In genomic region chr12:89225808-89226368, GRCh38 we compare ENCODE assay signal across 8 cellular contexts.
DNase-seq lines count a peak whose midpoint lies in the region; ATAC-seq and TF ChIP-seq lines count a peak whose summit lies in the region.

No MANE protein-coding gene starts in this region.

- H3K36me3 Mint-ChIP-seq in activated CD4-positive, alpha-beta T cell treated with anti-CD3 and anti-CD28 coated beads for 36 hours (ENCODE audit: low read depth): peaks cover 9% of the 10 kb centered on the region
- H3K36me3 Mint-ChIP-seq in activated CD8-positive, alpha-beta T cell treated with anti-CD3 and anti-CD28 coated beads for 36 hours (ENCODE audit: low read depth): no peaks in the 10 kb centered on the region

- intact Hi-C loops in activated CD4-positive, alpha-beta T cell treated with anti-CD3 and anti-CD28 coated beads for 36 hours (cut with DNase I, micrococcal nuclease): loop anchor here (1.0 to 5.0 kb wide), 15 partner anchors 18 to 989 kb away; partner anchors contain the start of genes DUSP6 (in 2 of the 2), GALNT4 (in 1 of the 2) and POC1B (in 1 of the 2)
- intact Hi-C loops in activated CD8-positive, alpha-beta T cell treated with anti-CD3 and anti-CD28 coated beads for 36 hours (cut with micrococcal nuclease): loop anchor here (5.0 to 10.0 kb wide), 2 partner anchors 121 to 239 kb away; no protein-coding TSS in a partner anchor
- intact Hi-C loops in left ventricle myocardium superior (cut with micrococcal nuclease): no loop called here

- peak; percentile 80 for ATAC-seq in activated CD4-positive, alpha-beta T cell treated with anti-CD3 and anti-CD28 coated beads for 36 hours
- ATAC-seq in HG03432 (IDR thresholded peaks at IDR 0.05; ENCODE audit: unreplicated experiment): peak; percentile 62
- peak; percentile 64 for ATAC-seq in activated CD8-positive, alpha-beta T cell treated with anti-CD3 and anti-CD28 coated beads for 36 hours
- ATAC-seq in left ventricle myocardium superior: peak; percentile 97
- ATAC-seq in HG03439 (IDR thresholded peaks at IDR 0.05; ENCODE audit: unreplicated experiment): no peak

- TF ChIP-seq CTCF in activated CD8-positive, alpha-beta T cell treated with anti-CD3 and anti-CD28 coated beads for 36 hours (IDR thresholded peaks at IDR 0.05): no peak

- CTCF ChIA-PET in activated CD4-positive, alpha-beta T cell treated with anti-CD3 and anti-CD28 coated beads for 36 hours (lab: Charles Lee): interaction anchor here (0.6 to 1.9 kb wide), 18 partner anchors 10 to 236 kb away, joined by 3 to 6 read pairs (median 4); partner anchors contain the start of gene DUSP6
- CTCF ChIA-PET in activated CD8-positive, alpha-beta T cell treated with anti-CD3 and anti-CD28 coated beads for 36 hours (lab: Charles Lee): interaction anchor here (0.7 to 3.5 kb wide), 3 partner anchors 19 to 127 kb away, joined by 3 to 17 read pairs (median 4); no protein-coding TSS in a partner anchor

- no peaks in the 10 kb centered on the region for H3K27me3 Mint-ChIP-seq in activated CD4-positive, alpha-beta T cell treated with anti-CD3 and anti-CD28 coated beads for 36 hours
- H3K27me3 Mint-ChIP-seq in activated CD8-positive, alpha-beta T cell treated with anti-CD3 and anti-CD28 coated beads for 36 hours: peaks cover 2% of the 10 kb centered on the region

- DNase-seq in activated CD4-positive, alpha-beta T cell treated with anti-CD3 and anti-CD28 coated beads for 36 hours: peak; percentile 71
- DNase-seq in activated CD4-positive, alpha-beta T cell treated with anti-CD3 and anti-CD28 coated beads, Interleukin-2, amount 50 U/mL, for 1 hour: no peak
- DNase-seq in activated CD8-positive, alpha-beta T cell treated with anti-CD3 and anti-CD28 coated beads for 36 hours: peak; percentile 44
- DNase-seq in left ventricle myocardium superior: no peak
- DNase-seq in stimulated activated CD8-positive, alpha-beta memory T cell treated with anti-CD3 and anti-CD28 coated beads, Interleukin-4, amount 100 ng/mL, for 48 hours: peak; percentile 45
- no peak for DNase-seq in central memory CD4-positive, alpha-beta T cell

- H3K9me3 Mint-ChIP-seq in activated CD4-positive, alpha-beta T cell treated with anti-CD3 and anti-CD28 coated beads for 36 hours (ENCODE audit: low read depth): peaks cover 1% of the 10 kb centered on the region
- no peaks in the 10 kb centered on the region for H3K9me3 Mint-ChIP-seq in activated CD8-positive, alpha-beta T cell treated with anti-CD3 and anti-CD28 coated beads for 36 hours

- H3K4me1 Mint-ChIP-seq in activated CD4-positive, alpha-beta T cell treated with anti-CD3 and anti-CD28 coated beads for 36 hours: peaks cover 68% of the 10 kb centered on the region
- peaks cover 46% of the 10 kb centered on the region for H3K4me1 Mint-ChIP-seq in activated CD8-positive, alpha-beta T cell treated with anti-CD3 and anti-CD28 coated beads for 36 hours (ENCODE audit: low read depth)

- peak overlapping the region; percentile 58 for H3K4me3 Mint-ChIP-seq in activated CD4-positive, alpha-beta T cell treated with anti-CD3 and anti-CD28 coated beads for 36 hours
- H3K4me3 Mint-ChIP-seq in activated CD8-positive, alpha-beta T cell treated with anti-CD3 and anti-CD28 coated beads for 36 hours: peak overlapping the region; percentile 55

- H3K27ac Mint-ChIP-seq in activated CD4-positive, alpha-beta T cell treated with anti-CD3 and anti-CD28 coated beads for 36 hours: peak overlapping the region; percentile 99
- peak overlapping the region; percentile 98 for H3K27ac Mint-ChIP-seq in activated CD8-positive, alpha-beta T cell treated with anti-CD3 and anti-CD28 coated beads for 36 hours

- POLR2A ChIA-PET in activated CD4-positive, alpha-beta T cell treated with anti-CD3 and anti-CD28 coated beads for 36 hours (lab: Charles Lee): interaction anchor here (0.5 to 2.0 kb wide), 17 partner anchors 9 to 748 kb away, joined by 3 to 18 read pairs (median 4); partner anchors contain the start of gene DUSP6
- POLR2A ChIA-PET in activated CD8-positive, alpha-beta T cell treated with anti-CD3 and anti-CD28 coated beads for 36 hours (lab: Charles Lee): interaction anchor here (0.8 to 1.3 kb wide), 6 partner anchors 12 to 75 kb away, joined by 3 to 7 read pairs (median 4); no protein-coding TSS in a partner anchor

Comparison
In these comparisons a context has a peak if more than half of its experiments do, and no peak if none do; other contexts are left out.
1. DNase-seq: peak in activated CD4-positive, alpha-beta T cell treated with anti-CD3 and anti-CD28 coated beads for 36 hours (single experiment), activated CD8-positive, alpha-beta T cell treated with anti-CD3 and anti-CD28 coated beads for 36 hours (single experiment) and stimulated activated CD8-positive, alpha-beta memory T cell treated with anti-CD3 and anti-CD28 coated beads, Interleukin-4, amount 100 ng/mL, for 48 hours (single experiment); none in activated CD4-positive, alpha-beta T cell treated with anti-CD3 and anti-CD28 coated beads, Interleukin-2, amount 50 U/mL, for 1 hour (single experiment), left ventricle myocardium superior (single experiment) and central memory CD4-positive, alpha-beta T cell (single experiment).